ENCODE assay signal across 8 cellular contexts in genomic region chr6:42030585-42031506, GRCh38. TPM values are rescaled to one million over a fixed set of nuclear protein-coding genes. Genes with fewer than 3 reads are reported as not detected.
A peak's percentile ranks its signal among the peaks of the same experiment; 100 is the strongest.
DNase-seq lines count a peak whose midpoint lies in the region; ATAC-seq and TF ChIP-seq lines count a peak whose summit lies in the region.

No MANE protein-coding gene starts in this region.

- H3K27me3 Mint-ChIP-seq in activated CD4-positive, alpha-beta T cell treated with anti-CD3 and anti-CD28 coated beads, Interleukin-2, amount 10 ng/mL, durations not matched to agents 7 days and 5 days = no peaks in the 10 kb centered on the region

- H3K27me3 ChIP-seq in HUES6 (ENCODE audit: control insufficient read depth, insufficient read depth, low read length) = no peaks in the 10 kb centered on the region
- H3K27me3 ChIP-seq in MG63 = no peaks in the 10 kb centered on the region
- H3K27me3 ChIP-seq in transverse colon = no peaks in the 10 kb centered on the region

- DNase-seq in activated CD4-positive, alpha-beta T cell treated with anti-CD3 and anti-CD28 coated beads, Interleukin-2, amount 10 ng/mL, durations not matched to agents 7 days and 5 days = peak; percentile 61
- DNase-seq in left ventricle myocardium superior (peak; percentile 73), MG63 (no peak), transverse colon (no peak)
- DNase-seq in stimulated activated CD4-positive, alpha-beta T cell treated with anti-CD3 and anti-CD28 coated beads, Interleukin-2, amount 100 ng/mL, for 24 hours = peak; percentile 59 to 70

- H3K36me3 Mint-ChIP-seq in activated CD4-positive, alpha-beta T cell treated with anti-CD3 and anti-CD28 coated beads, Interleukin-2, amount 10 ng/mL, durations not matched to agents 7 days and 5 days (ENCODE audit: low read depth) = peaks cover 64% of the 10 kb centered on the region

- H3K9me3 ChIP-seq in HUES6 (ENCODE audit: control insufficient read depth, insufficient read depth, low read depth, low read length) (no peaks in the 10 kb centered on the region), MG63 (no peaks in the 10 kb centered on the region), transverse colon (no peaks in the 10 kb centered on the region)

- POLR2A ChIA-PET in activated CD4-positive, alpha-beta T cell treated with anti-CD3 and anti-CD28 coated beads, Interleukin-2, amount 10 ng/mL, durations not matched to agents 7 days and 5 days (lab: Charles Lee) = interaction anchor here (0.6 to 1.0 kb wide), 4 partner anchors 8 to 54 kb away, joined by 3 to 8 read pairs (median 4); no protein-coding TSS in a partner anchor

- H3K36me3 ChIP-seq in HUES6 (ENCODE audit: control insufficient read depth, insufficient read depth, low read length) (no peaks in the 10 kb centered on the region), MG63 (no peaks in the 10 kb centered on the region), transverse colon (no peaks in the 10 kb centered on the region)

- intact Hi-C loops in left ventricle myocardium superior (cut with micrococcal nuclease) (no loop called here), transverse colon (cut with DNase I; ENCODE audit: low total_unique reads) (no loop called here)

- ATAC-seq in left ventricle myocardium superior = peak; percentile 83
- ATAC-seq in HG03442 (IDR thresholded peaks at IDR 0.05; ENCODE audit: unreplicated experiment) = no peak
- no peak for ATAC-seq in GM21576 (IDR thresholded peaks at IDR 0.05; ENCODE audit: unreplicated experiment)

- TF ChIP-seq CTCF in transverse colon (IDR thresholded peaks at IDR 0.05) = no peak

- in situ Hi-C loops in transverse colon (cut with MboI; ENCODE audit: low pct_ligation_motif_present in 1 of 4, low pct_unique_long_range_greater_than_20kb in 1 of 4, low sequenced_read_pairs in 3 of 4) = loop anchor here in 2 of 4 donors (10.0 to 25.0 kb wide), 2 partner anchors 186 to 194 kb away; no protein-coding TSS in a partner anchor

- H3K9me3 Mint-ChIP-seq in activated CD4-positive, alpha-beta T cell treated with anti-CD3 and anti-CD28 coated beads, Interleukin-2, amount 10 ng/mL, durations not matched to agents 7 days and 5 days = peaks cover 8% of the 10 kb centered on the region

- H3K4me3 ChIP-seq in HUES6 (ENCODE audit: low read depth, low read length) (no peak overlapping the region), MG63 (no peak overlapping the region), transverse colon (no peak overlapping the region)

- WGBS in transverse colon (ENCODE audit: low coverage in 1 of 2), 2 donors = 67 to 69% methylated on average over 4 to 14 of the region's 14 CpGs

- TF ChIP-seq EP300 in transverse colon (IDR thresholded peaks at IDR 0.05; ENCODE audit: low read depth) = no peak

- CTCF ChIA-PET in activated CD4-positive, alpha-beta T cell treated with anti-CD3 and anti-CD28 coated beads, Interleukin-2, amount 10 ng/mL, durations not matched to agents 7 days and 5 days (lab: Charles Lee) = interaction anchor here (0.5 to 3.5 kb wide), 11 partner anchors 9 to 1444 kb away, joined by 3 to 38 read pairs (median 5); partner anchors contain the start of genes BYSL, MED20 and TOMM6

- peak overlapping the region; percentile 4 for H3K9ac ChIP-seq in HUES6 (ENCODE audit: low read length)

- peaks cover 82% of the 10 kb centered on the region for H3K4me1 Mint-ChIP-seq in activated CD4-positive, alpha-beta T cell treated with anti-CD3 and anti-CD28 coated beads, Interleukin-2, amount 10 ng/mL, durations not matched to agents 7 days and 5 days

- H3K27ac ChIP-seq in HUES6 (ENCODE audit: low read depth, low read length) = no peak overlapping the region; the same call in 1 of the 2 replicates
- H3K27ac ChIP-seq in transverse colon = no peak overlapping the region

- H3K4me3 Mint-ChIP-seq in activated CD4-positive, alpha-beta T cell treated with anti-CD3 and anti-CD28 coated beads, Interleukin-2, amount 10 ng/mL, durations not matched to agents 7 days and 5 days = peak overlapping the region; percentile 58

- no peak for TF ChIP-seq POLR2A in transverse colon (IDR thresholded peaks at IDR 0.05)

- peak overlapping the region; percentile 95 for H3K27ac Mint-ChIP-seq in activated CD4-positive, alpha-beta T cell treated with anti-CD3 and anti-CD28 coated beads, Interleukin-2, amount 10 ng/mL, durations not matched to agents 7 days and 5 days

- H3K4me1 ChIP-seq in HUES6 (ENCODE audit: control insufficient read depth, insufficient read depth, low read length) (peaks cover 20% of the 10 kb centered on the region), transverse colon (peaks cover 0 to 12% (median 9%) of the 10 kb centered on the region in 4 donors)

RNA-seq across cellular contexts. Expression of gene TAF8, which starts 19.5 kb away (rescaled TPM):
- total RNA-seq in activated CD4-positive, alpha-beta T cell treated with anti-CD3 and anti-CD28 coated beads, Interleukin-2, amount 10 ng/mL, durations not matched to agents 7 days and 5 days = 10 to 100 TPM; 53.2 to 60.2 TPM
- total RNA-seq in left ventricle myocardium superior (32.2 TPM), transverse colon (10 to 100 TPM; 15.3 to 36.2 (median 21.8) TPM)
- 20.8 and 29.5 TPM in 2 replicates for total RNA-seq in MG63 (2014; rRNA removed; shearing (Covaris generic); ENCODE audit: low replicate concordance)

Comparison
In these comparisons a context has a peak if more than half of its experiments do, and no peak if none do; other contexts are left out.
1. DNase-seq: peak in activated CD4-positive, alpha-beta T cell treated with anti-CD3 and anti-CD28 coated beads, Interleukin-2, amount 10 ng/mL, durations not matched to agents 7 days and 5 days (single experiment), left ventricle myocardium superior (single experiment) and stimulated activated CD4-positive, alpha-beta T cell treated with anti-CD3 and anti-CD28 coated beads, Interleukin-2, amount 100 ng/mL, for 24 hours (2 of 2); none in MG63 (single experiment) and transverse colon (single experiment).